Comparison of ENCODE assay signal across 10 cellular contexts in the genomic region with DNA sequence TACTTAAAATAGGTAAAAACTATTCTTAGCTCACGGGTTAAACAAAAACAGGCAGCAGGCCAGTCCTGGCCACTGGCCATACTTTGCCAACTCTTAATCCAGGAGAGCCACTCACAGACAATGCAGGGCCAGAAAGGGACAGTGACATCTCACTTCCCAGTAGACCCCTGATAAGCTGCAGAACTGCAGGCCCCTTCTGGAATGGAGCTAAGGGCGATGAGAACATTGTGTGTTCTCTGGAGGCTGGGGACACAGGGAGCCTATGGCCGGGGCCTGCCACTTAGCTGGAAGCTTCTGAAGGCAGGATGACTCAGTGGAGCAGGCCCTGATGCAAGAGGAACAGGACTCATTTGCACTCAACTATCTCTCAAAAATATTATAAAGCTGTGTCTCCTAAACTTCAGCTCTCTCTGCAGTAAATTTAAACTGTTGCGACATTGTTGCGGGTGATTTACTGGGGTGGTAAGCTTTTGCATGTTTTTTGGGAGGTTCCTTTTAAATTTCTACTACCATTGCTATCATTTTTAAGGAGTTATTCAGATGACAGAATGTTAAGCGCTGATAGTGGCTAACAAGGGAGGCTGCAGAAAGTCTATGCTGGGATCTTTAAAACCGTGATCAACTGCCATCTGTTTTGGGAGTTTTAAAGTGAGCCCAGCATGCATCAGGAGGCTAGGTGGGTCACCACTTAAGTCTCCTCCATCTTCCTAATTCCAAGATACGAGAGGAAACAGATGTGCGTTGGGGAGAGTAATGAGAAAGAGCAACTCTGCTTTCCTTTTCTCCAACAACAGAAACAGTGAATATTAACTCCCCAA. TPM values are rescaled to one million over a fixed set of nuclear protein-coding genes. Genes with fewer than 3 reads are reported as not detected.
DNase-seq lines count a peak whose midpoint lies in the region; ATAC-seq, FAIRE-seq and TF ChIP-seq lines count a peak whose summit lies in the region.
"Had no signal": no experiment of that assay in that cellular context is flagged by ENCODE, and none has a peak within 500 bp of the region (broad histone marks: within the 10 kb centered on the region; RNA-seq: fewer than 3 reads in every experiment).

No MANE protein-coding gene starts in this region.

- FAIRE-seq in A549 (lab: Jason Lieb, UNC) = no peak

- intact Hi-C loops in activated naive CD4-positive, alpha-beta T cell treated with anti-CD3 and anti-CD28 coated beads for 36 hours (cut with micrococcal nuclease) = no loop called here

- TF ChIP-seq RAD21 in A549 (conservative IDR thresholded peaks at IDR 0.05 in 1 of 2, IDR thresholded peaks at IDR 0.05 in 1 of 2) = no peak

- peak overlapping the region; percentile 41 for H3K4me2 ChIP-seq in A549
- H3K4me2 ChIP-seq: BLaER1 had no signal

- no peaks in the 10 kb centered on the region for H3K9me3 ChIP-seq in A549
- H3K9me3 ChIP-seq in esophagus (ENCODE audit: control insufficient read depth in 2 of 2, insufficient read depth in 1 of 2, low read depth in 1 of 2, low read length in 1 of 2) = no peaks in the 10 kb centered on the region
- no peaks in the 10 kb centered on the region for H3K9me3 ChIP-seq in muscle layer of duodenum (ENCODE audit: control insufficient read depth in 1 of 2, low read length in 2 of 2)
- H3K9me3 ChIP-seq: BLaER1 had no signal

- H3K27me3 Mint-ChIP-seq in activated naive CD4-positive, alpha-beta T cell treated with anti-CD3 and anti-CD28 coated beads for 36 hours (ENCODE audit: low read depth) = peaks cover 2% of the 10 kb centered on the region
- H3K27me3 Mint-ChIP-seq in activated T-helper 17 cell treated with anti-CD3 and anti-CD28 coated beads, Interleukin-2, amount 50 U/mL, for 72 hours = no peaks in the 10 kb centered on the region

- H3K4me3 ChIP-seq in A549 (no peak overlapping the region), esophagus (ENCODE audit: low read depth in 1 of 2, low read length in 2 of 2) (no peak overlapping the region), muscle layer of duodenum (ENCODE audit: low read depth in 1 of 2, low read length in 2 of 2) (peak overlapping the region in 1 of 2 donors; percentile 2)
- H3K4me3 ChIP-seq: BLaER1 had no signal

- CTCF ChIA-PET in A549 (lab: Yijun Ruan, JAX) = interaction anchor here (0.8 kb wide), 1 partner anchor 31 kb away, joined by 3 read pairs; no protein-coding TSS in a partner anchor
- CTCF ChIA-PET in activated naive CD4-positive, alpha-beta T cell treated with anti-CD3 and anti-CD28 coated beads for 36 hours (lab: Charles Lee) = interaction anchor here (0.7 to 1.5 kb wide), 4 partner anchors 12 to 209 kb away, joined by 3 to 7 read pairs (median 4); no protein-coding TSS in a partner anchor

- H3K4me1 Mint-ChIP-seq in activated naive CD4-positive, alpha-beta T cell treated with anti-CD3 and anti-CD28 coated beads for 36 hours (ENCODE audit: low read depth) = peaks cover 16% of the 10 kb centered on the region
- peaks cover 14% of the 10 kb centered on the region for H3K4me1 Mint-ChIP-seq in activated T-helper 17 cell treated with anti-CD3 and anti-CD28 coated beads, Interleukin-2, amount 50 U/mL, for 72 hours

- TF ChIP-seq EP300 in A549 (IDR thresholded peaks at IDR 0.05) = no peak

- no peak overlapping the region for H3K4me3 Mint-ChIP-seq in activated naive CD4-positive, alpha-beta T cell treated with anti-CD3 and anti-CD28 coated beads for 36 hours
- no peak overlapping the region for H3K4me3 Mint-ChIP-seq in activated T-helper 17 cell treated with anti-CD3 and anti-CD28 coated beads, Interleukin-2, amount 50 U/mL, for 72 hours

- ATAC-seq in A549 = peak; percentile 56 to 66; a peak in 1 of 6 replicates
- ATAC-seq in activated T-helper 17 cell treated with anti-CD3 and anti-CD28 coated beads, Interleukin-2, amount 50 U/mL, for 72 hours (replicated peaks) = no peak

- H3K27me3 ChIP-seq in esophagus (ENCODE audit: control insufficient read depth in 1 of 2, insufficient read depth in 2 of 2, low read length in 2 of 2) = no peaks in the 10 kb centered on the region
- no peaks in the 10 kb centered on the region for H3K27me3 ChIP-seq in muscle layer of duodenum (ENCODE audit: low read depth, low read length)
- H3K27me3 ChIP-seq: BLaER1 had no signal

- POLR2A ChIA-PET in A549 (lab: Yijun Ruan, JAX) = no interaction called here

- no peak for DNase-seq in A549 (ENCODE audit: low read depth in 1 of 2, low spot score in 1 of 2)
- DNase-seq in NCI-H82 treated with DMSO at 0.1 percent for 48 hours (lab: John Stamatoyannopoulos, UW; ENCODE audit: unreplicated experiment) = peak; percentile 36
- no peak for DNase-seq in activated naive CD4-positive, alpha-beta T cell treated with anti-CD3 and anti-CD28 coated beads for 36 hours
- DNase-seq in GM10266 (ENCODE audit: extremely low spot score) = no peak
- no peak for DNase-seq in superior temporal gyrus (ENCODE audit: extremely low spot score)
- DNase-seq: central memory CD4-positive, alpha-beta T cell had no signal

- TF ChIP-seq CTCF in A549 (IDR thresholded peaks at IDR 0.05) (no peak), GM10266 (IDR thresholded peaks at IDR 0.05; ENCODE audit: control insufficient read depth, insufficient read depth, low read depth, missing control alignments) (no peak)

- H3K27ac Mint-ChIP-seq in activated naive CD4-positive, alpha-beta T cell treated with anti-CD3 and anti-CD28 coated beads for 36 hours = no peak overlapping the region
- H3K27ac Mint-ChIP-seq in activated T-helper 17 cell treated with anti-CD3 and anti-CD28 coated beads, Interleukin-2, amount 50 U/mL, for 72 hours = no peak overlapping the region

- H3K27ac ChIP-seq in A549 = peak overlapping the region; percentile 50 to 68; a peak in 5 of 6 replicates
- peak overlapping the region; percentile 55 to 80 for H3K27ac ChIP-seq in esophagus (ENCODE audit: low read depth in 2 of 2, low read length in 1 of 2)
- H3K27ac ChIP-seq in muscle layer of duodenum (ENCODE audit: low read length) = peak overlapping the region; percentile 65
- H3K27ac ChIP-seq: BLaER1 had no signal

- no peak for TF ChIP-seq POLR2A in A549 (IDR thresholded peaks at IDR 0.05; ENCODE audit: low read length)

- H3K4me1 ChIP-seq in A549 (peaks cover 37% of the 10 kb centered on the region), esophagus (ENCODE audit: control insufficient read depth in 2 of 2, insufficient read depth in 2 of 2, low read length in 1 of 2) (peaks cover 0 to 6% of the 10 kb centered on the region in 2 donors), muscle layer of duodenum (ENCODE audit: control insufficient read depth in 1 of 2, insufficient read depth in 2 of 2, low read length in 2 of 2) (peaks cover 5 to 37% of the 10 kb centered on the region in 2 donors)

- H3K9me3 Mint-ChIP-seq in activated naive CD4-positive, alpha-beta T cell treated with anti-CD3 and anti-CD28 coated beads for 36 hours = no peaks in the 10 kb centered on the region
- no peaks in the 10 kb centered on the region for H3K9me3 Mint-ChIP-seq in activated T-helper 17 cell treated with anti-CD3 and anti-CD28 coated beads, Interleukin-2, amount 50 U/mL, for 72 hours

- H3K36me3 ChIP-seq in esophagus (ENCODE audit: control insufficient read depth in 2 of 2, insufficient read depth in 2 of 2, low read length in 1 of 2) (no peaks in the 10 kb centered on the region), muscle layer of duodenum (ENCODE audit: control insufficient read depth in 1 of 2, insufficient read depth in 2 of 2, low read length in 2 of 2) (no peaks in the 10 kb centered on the region)

- no peaks in the 10 kb centered on the region for H3K36me3 Mint-ChIP-seq in activated naive CD4-positive, alpha-beta T cell treated with anti-CD3 and anti-CD28 coated beads for 36 hours (ENCODE audit: low read depth)
- H3K36me3 Mint-ChIP-seq in activated T-helper 17 cell treated with anti-CD3 and anti-CD28 coated beads, Interleukin-2, amount 50 U/mL, for 72 hours (ENCODE audit: low read depth) = peaks cover 28% of the 10 kb centered on the region

- WGBS in A549 (ENCODE audit: missing lambda C conversion rate) = 84% methylated on average over 9 of the region's 9 CpGs
- WGBS in esophagus, 2 donors = 52 to 55% methylated on average over 9 of the region's 9 CpGs

TF ChIP-seq in A549, 52 proteins besides CTCF, POLR2A, EP300 and RAD21:
- TF ChIP-seq FOSL2 (IDR thresholded peaks at IDR 0.05) = peak; percentile 18; the same call in 1 of the 2 replicates
- no peak for TF ChIP-seq FOSL2 (CRISPR knock-in tag; IDR thresholded peaks at IDR 0.05)
- no peak for TF ChIP-seq TP53 (CRISPR knock-in tag; IDR thresholded peaks at IDR 0.05)

RNA-seq across cellular contexts. Expression of gene KATNAL1, which starts 33.2 kb away (rescaled TPM):
- polyA plus RNA-seq in A549 (2011; rRNA removed) (9.7 and 10.5 TPM in 2 replicates), A549 (2017; fragmentation: RNase III; extraction: RNeasy Plus Mini Kit Qiagen cat#74134 plus additional on column Dnase treatment) (7.7 to 8.6 TPM (median 7.9 TPM) in 3 replicates), esophagus (1 to 10 TPM in 1 of 2 donors, under 1 TPM in 1; 0.92 to 1.3 TPM)
- 2.5 and 3.0 TPM in 2 replicates for polyA plus RNA-seq in A549 (2012; cell fraction: cytosol; rRNA removed)
- 1.4 TPM in 2 replicates for polyA plus RNA-seq in A549 (2012; cell fraction: nucleus; rRNA removed)
- 6.9 and 7.8 TPM in 2 replicates for polyA minus RNA-seq in A549 (2011; rRNA and poly(A)+ RNA removed)
- 1 to 10 TPM; 8.0 to 8.3 TPM for total RNA-seq in activated naive CD4-positive, alpha-beta T cell treated with anti-CD3 and anti-CD28 coated beads for 36 hours
- total RNA-seq in activated T-helper 17 cell treated with anti-CD3 and anti-CD28 coated beads, Interleukin-2, amount 50 U/mL, for 72 hours = 10 to 100 TPM; 25.0 to 25.8 TPM
